22 cellular contexts compared by ENCODE assay signal in genomic region chr4:6498511-6499240, GRCh38. TPM values are rescaled to one million over a fixed set of nuclear protein-coding genes. Genes with fewer than 3 reads are reported as not detected.
"Had no signal": no experiment of that assay in that cellular context is flagged by ENCODE, and none has a peak within 500 bp of the region (broad histone marks: within the 10 kb centered on the region; RNA-seq: fewer than 3 reads in every experiment).

No MANE protein-coding gene starts in this region.

- H3K4me1 ChIP-seq: heart left ventricle, left lung, lower lobe of right lung, spleen, testis, uterus had no signal

- H3K27ac Mint-ChIP-seq: naive thymus-derived CD4-positive, alpha-beta T cell; nephron progenitor cell; stimulated activated naive B cell treated with anti-CD40 and anti-IgM and Interleukin-4, amounts not matched to agents 10 μg/mL and 1 μg/mL and 100 μg/mL, for 72 hours; stimulated activated naive CD8-positive, alpha-beta T cell treated with anti-CD3 and anti-CD28 coated beads, Interleukin-15, amount 100 ng/mL, for 72 hours had no signal

- H3K4me1 Mint-ChIP-seq: stimulated activated naive B cell treated with anti-CD40 and anti-IgM and Interleukin-4, amounts not matched to agents 10 μg/mL and 1 μg/mL and 100 μg/mL, for 72 hours; stimulated activated naive CD8-positive, alpha-beta T cell treated with anti-CD3 and anti-CD28 coated beads, Interleukin-15, amount 100 ng/mL, for 72 hours had no signal

- DNase-seq: cortex of kidney; dorsolateral prefrontal cortex; effector CD8-positive, alpha-beta T cell; heart left ventricle; left lung; lower lobe of right lung; naive thymus-derived CD4-positive, alpha-beta T cell; nephron progenitor cell; spleen; stimulated activated CD4-positive, alpha-beta T cell treated with anti-CD3 and anti-CD28 coated beads, Interleukin-15, amount 100 ng/mL, for 24 hours; stimulated activated CD4-positive, alpha-beta T cell treated with anti-CD3 and anti-CD28 coated beads, Interleukin-1b, Interleukin-23, amount 100 ng/mL, for 48 hours; stimulated activated CD4-positive, alpha-beta T cell treated with anti-CD3 and anti-CD28 coated beads, Interleukin-4, amount 100 ng/mL, for 24 hours; stimulated activated naive B cell treated with anti-CD40 and anti-IgM and Interleukin-4, amounts not matched to agents 10 μg/mL and 1 μg/mL and 100 μg/mL, for 72 hours; stimulated activated naive CD8-positive, alpha-beta T cell treated with anti-CD3 and anti-CD28 coated beads, Interleukin-15, amount 100 ng/mL, for 72 hours; testis; uterus had no signal

- H3K27me3 ChIP-seq: testis, tibial nerve, uterus had no signal

- H3K4me3 Mint-ChIP-seq: naive thymus-derived CD4-positive, alpha-beta T cell; nephron progenitor cell; stimulated activated naive B cell treated with anti-CD40 and anti-IgM and Interleukin-4, amounts not matched to agents 10 μg/mL and 1 μg/mL and 100 μg/mL, for 72 hours; stimulated activated naive CD8-positive, alpha-beta T cell treated with anti-CD3 and anti-CD28 coated beads, Interleukin-15, amount 100 ng/mL, for 72 hours had no signal

- H3K27ac ChIP-seq: heart left ventricle, left lung, lower lobe of right lung, neutrophil, spleen, testis, tibial nerve, uterus had no signal

- H3K36me3 ChIP-seq: heart left ventricle, left lung, lower lobe of right lung, neutrophil, spleen, tibial nerve, uterus had no signal

- H3K4me3 ChIP-seq: dorsolateral prefrontal cortex, heart left ventricle, left lung, lower lobe of right lung, spleen, testis, tibial nerve, uterus had no signal

- H3K9me3 ChIP-seq: neutrophil, testis, uterus had no signal

- ATAC-seq: heart left ventricle; left lung; lower lobe of right lung; naive thymus-derived CD4-positive, alpha-beta T cell; sciatic nerve; stimulated activated naive B cell treated with anti-CD40 and anti-IgM and Interleukin-4, amounts not matched to agents 10 μg/mL and 1 μg/mL and 100 μg/mL, for 72 hours; stimulated activated naive CD8-positive, alpha-beta T cell treated with anti-CD3 and anti-CD28 coated beads, Interleukin-15, amount 100 ng/mL, for 72 hours had no signal

RNA-seq across cellular contexts. Expression of gene PPP2R2C, which starts 26.3 kb away (rescaled TPM):
- total RNA-seq: lower lobe of right lung; mononuclear cell; naive thymus-derived CD4-positive, alpha-beta T cell; pulmonary artery endothelial cell; skeletal muscle tissue had no signal
